In the genomic region with DNA sequence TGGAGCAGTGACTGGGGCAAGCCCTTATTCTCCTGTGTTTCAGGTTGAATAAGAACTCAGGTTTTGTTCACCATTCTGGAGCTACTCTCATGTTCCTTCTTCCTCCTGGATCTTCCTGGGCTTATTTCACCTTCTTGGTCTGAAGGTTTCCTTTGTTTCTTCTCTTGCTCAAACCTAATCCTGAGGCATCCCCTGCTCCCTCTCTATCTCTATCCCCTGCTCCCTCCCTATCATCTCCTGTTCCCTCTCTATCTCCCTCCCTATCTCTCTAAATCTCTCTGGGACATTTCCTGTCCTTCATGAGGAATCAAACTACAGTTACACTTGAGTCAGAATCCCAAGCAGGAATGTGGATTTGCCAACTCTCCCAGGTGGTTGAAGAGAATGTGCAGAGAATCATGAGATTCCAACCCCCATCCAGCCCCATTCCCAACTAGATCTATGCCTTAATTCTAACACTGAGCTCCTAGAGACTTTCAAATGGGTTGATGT, we compare ENCODE assay signal across 22 cellular contexts.
"Had no signal": no experiment of that assay in that cellular context is flagged by ENCODE, and none has a peak within 500 bp of the region (broad histone marks: within the 10 kb centered on the region; RNA-seq: fewer than 3 reads in every experiment).

No MANE protein-coding gene starts in this region.

- H3K4me3 ChIP-seq: esophagus squamous epithelium, psoas muscle, spleen, testis, tibial nerve, upper lobe of right lung, vagina had no signal

- H3K36me3 Mint-ChIP-seq: mesothelial cell of epicardium; natural killer cell; stimulated activated naive B cell treated with anti-CD40 and anti-IgM and Interleukin-4, amounts not matched to agents 10 μg/mL and 1 μg/mL and 100 μg/mL, for 72 hours had no signal

- FAIRE-seq: colon, islet of Langerhans had no signal

- H3K9me3 Mint-ChIP-seq: dendritic cell treated with granulocyte-macrophage colony-stimulating factor and Interleukin-4, amounts not matched to agents 40 ng/mL and 50 ng/mL, for 4 days; stimulated activated naive CD8-positive, alpha-beta T cell treated with anti-CD3 and anti-CD28 coated beads, Interleukin-15, amount 100 ng/mL, for 72 hours had no signal

- H3K4me3 Mint-ChIP-seq: dendritic cell treated with granulocyte-macrophage colony-stimulating factor and Interleukin-4, amounts not matched to agents 40 ng/mL and 50 ng/mL, for 4 days; effector memory CD8-positive, alpha-beta T cell; mesothelial cell of epicardium; natural killer cell; stimulated activated naive B cell treated with anti-CD40 and anti-IgM and Interleukin-4, amounts not matched to agents 10 μg/mL and 1 μg/mL and 100 μg/mL, for 72 hours; stimulated activated naive CD8-positive, alpha-beta T cell treated with anti-CD3 and anti-CD28 coated beads, Interleukin-15, amount 100 ng/mL, for 72 hours had no signal

- H3K27ac Mint-ChIP-seq: dendritic cell treated with granulocyte-macrophage colony-stimulating factor and Interleukin-4, amounts not matched to agents 40 ng/mL and 50 ng/mL, for 4 days; effector memory CD8-positive, alpha-beta T cell; mesothelial cell of epicardium; natural killer cell; stimulated activated naive B cell treated with anti-CD40 and anti-IgM and Interleukin-4, amounts not matched to agents 10 μg/mL and 1 μg/mL and 100 μg/mL, for 72 hours; stimulated activated naive CD8-positive, alpha-beta T cell treated with anti-CD3 and anti-CD28 coated beads, Interleukin-15, amount 100 ng/mL, for 72 hours had no signal

- H3K27ac ChIP-seq: esophagus squamous epithelium, psoas muscle, spleen, testis, tibial nerve, upper lobe of right lung, vagina had no signal

- H3K27me3 ChIP-seq: testis had no signal

- DNase-seq: effector memory CD8-positive, alpha-beta T cell; esophagus squamous epithelium; foreskin fibroblast; kidney glomerular epithelial cell; natural killer cell; occipital lobe; psoas muscle; retina; spleen; stimulated activated CD4-positive, alpha-beta T cell treated with anti-CD3 and anti-CD28 coated beads, Interleukin-15, amount 100 ng/mL, for 24 hours; stimulated activated CD4-positive, alpha-beta T cell treated with anti-CD3 and anti-CD28 coated beads, Interleukin-1b, Interleukin-23, amount 100 ng/mL, for 48 hours; stimulated activated CD4-positive, alpha-beta T cell treated with anti-CD3 and anti-CD28 coated beads, Interleukin-4, amount 100 ng/mL, for 4 hours; stimulated activated naive B cell treated with anti-CD40 and anti-IgM and Interleukin-4, amounts not matched to agents 10 μg/mL and 1 μg/mL and 100 μg/mL, for 72 hours; stimulated activated naive CD8-positive, alpha-beta T cell treated with anti-CD3 and anti-CD28 coated beads, Interleukin-15, amount 100 ng/mL, for 72 hours; testis; upper lobe of right lung had no signal

- H3K4me1 ChIP-seq: psoas muscle, testis had no signal

- H3K9me3 ChIP-seq: psoas muscle, testis, tibial nerve, upper lobe of right lung, vagina had no signal

- H3K36me3 ChIP-seq: esophagus squamous epithelium, spleen, tibial nerve, upper lobe of right lung, vagina had no signal
